17 cellular contexts compared by ENCODE assay signal in the genomic region with DNA sequence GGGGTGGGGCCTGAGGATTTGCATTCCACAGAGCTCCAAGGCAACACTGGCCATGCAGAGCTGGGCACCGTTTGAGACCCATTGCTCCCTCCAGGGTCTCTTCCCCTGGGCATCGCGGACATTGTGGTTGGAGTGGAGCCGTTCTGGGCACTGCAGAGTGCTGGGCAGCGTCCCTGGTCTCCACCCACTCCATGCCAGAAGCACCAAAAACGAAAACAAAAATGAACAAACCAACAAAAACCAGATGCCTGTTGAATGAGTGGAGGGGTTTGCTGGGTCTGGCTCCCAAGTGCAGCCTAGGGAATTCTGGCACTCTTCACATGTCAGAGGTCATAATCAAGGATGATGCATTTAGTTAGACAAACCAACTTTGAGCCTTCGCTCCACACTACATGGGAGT. TPM values are rescaled to one million over a fixed set of nuclear protein-coding genes. Genes with fewer than 3 reads are reported as not detected.
"Had no signal": no experiment of that assay in that cellular context is flagged by ENCODE, and none has a peak within 500 bp of the region (broad histone marks: within the 10 kb centered on the region; RNA-seq: fewer than 3 reads in every experiment).

No MANE protein-coding gene starts in this region.

- H3K27ac ChIP-seq: gastrocnemius medialis, left ventricle myocardium inferior, lower lobe of right lung, psoas muscle, sigmoid colon had no signal

- H3K36me3 ChIP-seq: gastrocnemius medialis, left ventricle myocardium inferior, lower lobe of right lung, sigmoid colon had no signal

- H3K9me3 ChIP-seq: gastrocnemius medialis, left ventricle myocardium inferior, lower lobe of right lung, psoas muscle, sigmoid colon had no signal

- ATAC-seq: gastrocnemius medialis; lower lobe of right lung; naive thymus-derived CD4-positive, alpha-beta T cell; psoas muscle had no signal

- DNase-seq: gastrocnemius medialis; left cardiac atrium; left ventricle myocardium inferior; lower lobe of right lung; midbrain; naive thymus-derived CD4-positive, alpha-beta T cell; nephron progenitor cell; sigmoid colon; stimulated activated CD4-positive, alpha-beta T cell treated with anti-CD3 and anti-CD28 coated beads, Interleukin-12 subunit alpha, Interleukin-12 subunit beta, amount 100 ng/mL, for 4 hours; stimulated activated naive CD4-positive, alpha-beta T cell treated with Interleukin-2 at 50 U/mL for 16 hours; trophoblast cell had no signal

- H3K4me3 ChIP-seq: gastrocnemius medialis, left ventricle myocardium inferior, lower lobe of right lung, psoas muscle, sigmoid colon had no signal

- H3K4me1 ChIP-seq: gastrocnemius medialis, left ventricle myocardium inferior, lower lobe of right lung, sigmoid colon had no signal

RNA-seq across cellular contexts. Expression of gene WNT9B, which starts 17.9 kb away (rescaled TPM):
- total RNA-seq: epithelial cell of proximal tubule; fibroblast of lung; fibroblast of villous mesenchyme; naive thymus-derived CD4-positive, alpha-beta T cell; sigmoid colon; urinary bladder had no signal
- polyA plus RNA-seq: fibroblast of lung; keratinocyte; naive thymus-derived CD4-positive, alpha-beta T cell had no signal
